Comparison of ENCODE assay signal across 1 cellular context in genomic region chr9:133307271-133307670, GRCh38.
TF ChIP-seq lines count a peak whose summit lies in the region.

No MANE protein-coding gene starts in this region.

TF ChIP-seq in GM23338, 12 proteins besides CTCF, POLR2A, EP300 and RAD21 (continued from another document):
- TF ChIP-seq ZNF462 (CRISPR knock-in tag; IDR thresholded peaks at IDR 0.05) (no peak), NANOG (IDR thresholded peaks at IDR 0.05; ENCODE audit: borderline replicate concordance) (no peak), EZH2phosphoT487 (IDR thresholded peaks at IDR 0.05; ENCODE audit: unreplicated experiment) (no peak), ZNF331 (CRISPR knock-in tag; IDR thresholded peaks at IDR 0.05; ENCODE audit: low read depth) (no peak), POLR2AphosphoS5 (IDR thresholded peaks at IDR 0.05; ENCODE audit: low read depth) (no peak), ZNF114 (CRISPR knock-in tag; IDR thresholded peaks at IDR 0.05) (no peak)
